Comparison of ENCODE assay signal across 10 cellular contexts in the genomic region with DNA sequence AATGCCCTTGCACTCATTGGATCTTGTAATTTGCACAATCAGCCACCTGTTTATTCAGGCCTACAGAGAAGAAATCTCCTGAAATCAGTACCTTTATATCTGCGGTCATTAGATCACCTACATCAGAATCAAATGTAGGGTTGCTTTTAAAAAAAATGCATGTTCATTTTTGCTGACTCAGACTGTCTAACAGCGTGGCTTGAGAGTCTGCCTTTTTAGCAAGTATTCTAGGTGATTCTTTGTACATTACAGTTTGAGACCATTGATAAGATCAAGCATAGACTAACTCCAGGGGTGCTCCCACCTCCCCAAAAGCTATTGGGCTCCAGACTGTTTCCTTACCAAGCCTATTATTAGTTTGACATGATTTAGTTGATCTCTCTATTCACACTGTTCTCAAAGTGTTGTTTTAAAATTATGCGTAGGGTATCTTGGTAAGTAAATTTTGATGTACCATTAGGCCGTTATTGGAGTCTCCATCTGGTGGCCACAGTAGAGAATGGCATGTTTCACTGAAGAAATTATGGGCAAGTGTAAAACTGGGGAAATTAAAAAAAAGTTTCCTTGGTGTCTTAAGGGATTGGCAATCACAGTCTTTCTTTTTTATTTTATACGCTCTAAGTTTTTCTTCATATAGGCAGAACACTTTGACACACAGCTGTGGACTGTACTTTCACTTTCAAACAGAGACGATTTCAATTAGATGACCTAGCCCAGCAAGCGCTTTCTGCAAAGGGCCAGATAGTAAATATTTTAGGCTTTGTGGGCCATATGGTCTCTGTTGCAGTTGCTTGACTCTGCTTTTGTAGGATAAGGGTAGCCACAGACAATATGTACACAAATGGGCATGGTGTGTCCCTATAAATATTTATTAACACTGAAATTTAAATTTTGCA. TPM values are rescaled to one million over a fixed set of nuclear protein-coding genes. Genes with fewer than 3 reads are reported as not detected.
A peak's percentile ranks its signal among the peaks of the same experiment; 100 is the strongest.
DNase-seq lines count a peak whose midpoint lies in the region; ATAC-seq and TF ChIP-seq lines count a peak whose summit lies in the region.
"Had no signal": no experiment of that assay in that cellular context is flagged by ENCODE, and none has a peak within 500 bp of the region (broad histone marks: within the 10 kb centered on the region; RNA-seq: fewer than 3 reads in every experiment).

No MANE protein-coding gene starts in this region.

- no peaks in the 10 kb centered on the region for H3K9me3 Mint-ChIP-seq in WTC11
- H3K9me3 Mint-ChIP-seq: stimulated activated naive B cell treated with anti-CD40 and anti-IgM and Interleukin-4, amounts not matched to agents 10 μg/mL and 1 μg/mL and 100 μg/mL, for 72 hours had no signal

- ATAC-seq in heart right ventricle (no peak), WTC11 (no peak), left ventricle myocardium superior (peak; percentile 29)
- ATAC-seq in stimulated activated naive CD8-positive, alpha-beta T cell treated with anti-CD3 and anti-CD28 coated beads, Interleukin-15, Interleukin-2, amounts not matched to agents 100 U/mL and 50 U/mL, for 24 hours, result no peak

- DNase-seq in heart right ventricle (peak in 1 of 2 donors; percentile 4), cardiac septum (ENCODE audit: low spot score) (no peak), HK-2 (ENCODE audit: unreplicated experiment) (peak; percentile 11), WTC11 (ENCODE audit: low spot score) (no peak), left ventricle myocardium superior (no peak), GDM1 (lab: John Stamatoyannopoulos, UW) (no peak)
- DNase-seq in stimulated activated naive CD8-positive, alpha-beta T cell treated with anti-CD3 and anti-CD28 coated beads, Interleukin-15, Interleukin-2, amounts not matched to agents 100 U/mL and 50 U/mL, for 24 hours, result peak; percentile 7
- no peak for DNase-seq in activated naive CD4-positive, alpha-beta T cell (lab: John Stamatoyannopoulos, UW)
- DNase-seq: stimulated activated naive B cell treated with anti-CD40 and anti-IgM and Interleukin-4, amounts not matched to agents 10 μg/mL and 1 μg/mL and 100 μg/mL, for 72 hours had no signal

- no peak overlapping the region for H3K27ac Mint-ChIP-seq in WTC11
- H3K27ac Mint-ChIP-seq: stimulated activated naive B cell treated with anti-CD40 and anti-IgM and Interleukin-4, amounts not matched to agents 10 μg/mL and 1 μg/mL and 100 μg/mL, for 72 hours had no signal

- no peaks in the 10 kb centered on the region for H3K4me1 Mint-ChIP-seq in WTC11
- H3K4me1 Mint-ChIP-seq: stimulated activated naive B cell treated with anti-CD40 and anti-IgM and Interleukin-4, amounts not matched to agents 10 μg/mL and 1 μg/mL and 100 μg/mL, for 72 hours had no signal

- no peaks in the 10 kb centered on the region for H3K36me3 ChIP-seq in heart right ventricle

- H3K27ac ChIP-seq in heart right ventricle, result no peak overlapping the region
- H3K27ac ChIP-seq: epithelial cell of prostate had no signal

- no peaks in the 10 kb centered on the region; the same call in none of the 2 replicates for H3K27me3 Mint-ChIP-seq in WTC11 (ENCODE audit: low read depth)

- H3K36me3 Mint-ChIP-seq in WTC11, result no peaks in the 10 kb centered on the region
- H3K36me3 Mint-ChIP-seq: stimulated activated naive B cell treated with anti-CD40 and anti-IgM and Interleukin-4, amounts not matched to agents 10 μg/mL and 1 μg/mL and 100 μg/mL, for 72 hours had no signal

- intact Hi-C loops in heart right ventricle (cut with DNase I) (loop anchor here (2.0 to 10.0 kb wide), 7 partner anchors 43 to 192 kb away; no protein-coding TSS in a partner anchor), cardiac septum (cut with DNase I) (loop anchor here (2.0 to 5.0 kb wide), 2 partner anchors 48 to 190 kb away; no protein-coding TSS in a partner anchor), left ventricle myocardium superior (cut with micrococcal nuclease) (loop anchor here (5.0 kb wide), 1 partner anchor 192 kb away; no protein-coding TSS in a partner anchor)

- CTCF ChIA-PET in WTC11 (lab: Charles Lee), result interaction anchor here (1.6 kb wide), 1 partner anchor 59 kb away, joined by 12 read pairs; the partner anchor contains the start of gene ARHGAP6

- no peaks in the 10 kb centered on the region for H3K9me3 ChIP-seq in heart right ventricle

- TF ChIP-seq CTCF in heart right ventricle (IDR thresholded peaks at IDR 0.05) (peak; percentile 42 to 73 (median 64)), WTC11 (IDR thresholded peaks at IDR 0.05) (peak; percentile 33; the same call in 1 of the 2 replicates)

- H3K4me1 ChIP-seq in heart right ventricle, result no peaks in the 10 kb centered on the region

- WGBS in heart right ventricle, 2 donors, result 53 to 57% methylated on average over 7 of the region's 7 CpGs

- POLR2A ChIA-PET in WTC11 (lab: Charles Lee), result no interaction called here

- peaks cover 0 to 11% (median 0%) of the 10 kb centered on the region in 7 donors for H3K27me3 ChIP-seq in heart right ventricle

- H3K4me3 Mint-ChIP-seq in WTC11, result no peak overlapping the region
- H3K4me3 Mint-ChIP-seq: stimulated activated naive B cell treated with anti-CD40 and anti-IgM and Interleukin-4, amounts not matched to agents 10 μg/mL and 1 μg/mL and 100 μg/mL, for 72 hours had no signal

- no peak overlapping the region for H3K4me3 ChIP-seq in heart right ventricle

TF ChIP-seq in WTC11, 78 proteins besides CTCF, POLR2A, EP300 and RAD21 (continues in another document):
- TF ChIP-seq RORB (CRISPR knock-in tag; IDR thresholded peaks at IDR 0.05) (no peak), ZNF232 (CRISPR knock-in tag; IDR thresholded peaks at IDR 0.05) (no peak), FOXK1 (CRISPR knock-in tag; IDR thresholded peaks at IDR 0.05) (no peak), ZNF138 (CRISPR knock-in tag; conservative IDR thresholded peaks at IDR 0.05) (no peak), GTF2I (CRISPR knock-in tag; conservative IDR thresholded peaks at IDR 0.05) (no peak)
- TF ChIP-seq, protein P1, sequence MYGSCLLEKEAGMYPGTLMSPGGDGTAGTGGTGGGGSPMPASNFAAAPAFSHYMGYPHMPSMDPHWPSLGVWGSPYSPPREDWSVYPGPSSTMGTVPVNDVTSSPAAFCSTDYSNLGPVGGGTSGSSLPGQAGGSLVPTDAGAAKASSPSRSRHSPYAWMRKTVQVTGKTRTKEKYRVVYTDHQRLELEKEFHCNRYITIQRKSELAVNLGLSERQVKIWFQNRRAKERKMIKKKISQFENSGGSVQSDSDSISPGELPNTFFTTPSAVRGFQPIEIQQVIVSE (CRISPR knock-in tag; IDR thresholded peaks at IDR 0.05; ENCODE audit: borderline replicate concordance), result no peak
- TF ChIP-seq, protein P2, sequence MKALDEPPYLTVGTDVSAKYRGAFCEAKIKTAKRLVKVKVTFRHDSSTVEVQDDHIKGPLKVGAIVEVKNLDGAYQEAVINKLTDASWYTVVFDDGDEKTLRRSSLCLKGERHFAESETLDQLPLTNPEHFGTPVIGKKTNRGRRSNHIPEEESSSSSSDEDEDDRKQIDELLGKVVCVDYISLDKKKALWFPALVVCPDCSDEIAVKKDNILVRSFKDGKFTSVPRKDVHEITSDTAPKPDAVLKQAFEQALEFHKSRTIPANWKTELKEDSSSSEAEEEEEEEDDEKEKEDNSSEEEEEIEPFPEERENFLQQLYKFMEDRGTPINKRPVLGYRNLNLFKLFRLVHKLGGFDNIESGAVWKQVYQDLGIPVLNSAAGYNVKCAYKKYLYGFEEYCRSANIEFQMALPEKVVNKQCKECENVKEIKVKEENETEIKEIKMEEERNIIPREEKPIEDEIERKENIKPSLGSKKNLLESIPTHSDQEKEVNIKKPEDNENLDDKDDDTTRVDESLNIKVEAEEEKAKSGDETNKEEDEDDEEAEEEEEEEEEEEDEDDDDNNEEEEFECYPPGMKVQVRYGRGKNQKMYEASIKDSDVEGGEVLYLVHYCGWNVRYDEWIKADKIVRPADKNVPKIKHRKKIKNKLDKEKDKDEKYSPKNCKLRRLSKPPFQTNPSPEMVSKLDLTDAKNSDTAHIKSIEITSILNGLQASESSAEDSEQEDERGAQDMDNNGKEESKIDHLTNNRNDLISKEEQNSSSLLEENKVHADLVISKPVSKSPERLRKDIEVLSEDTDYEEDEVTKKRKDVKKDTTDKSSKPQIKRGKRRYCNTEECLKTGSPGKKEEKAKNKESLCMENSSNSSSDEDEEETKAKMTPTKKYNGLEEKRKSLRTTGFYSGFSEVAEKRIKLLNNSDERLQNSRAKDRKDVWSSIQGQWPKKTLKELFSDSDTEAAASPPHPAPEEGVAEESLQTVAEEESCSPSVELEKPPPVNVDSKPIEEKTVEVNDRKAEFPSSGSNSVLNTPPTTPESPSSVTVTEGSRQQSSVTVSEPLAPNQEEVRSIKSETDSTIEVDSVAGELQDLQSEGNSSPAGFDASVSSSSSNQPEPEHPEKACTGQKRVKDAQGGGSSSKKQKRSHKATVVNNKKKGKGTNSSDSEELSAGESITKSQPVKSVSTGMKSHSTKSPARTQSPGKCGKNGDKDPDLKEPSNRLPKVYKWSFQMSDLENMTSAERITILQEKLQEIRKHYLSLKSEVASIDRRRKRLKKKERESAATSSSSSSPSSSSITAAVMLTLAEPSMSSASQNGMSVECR (CRISPR knock-in tag; IDR thresholded peaks at IDR 0.05; ENCODE audit: borderline replicate concordance), result no peak
- TF ChIP-seq, protein P3, sequence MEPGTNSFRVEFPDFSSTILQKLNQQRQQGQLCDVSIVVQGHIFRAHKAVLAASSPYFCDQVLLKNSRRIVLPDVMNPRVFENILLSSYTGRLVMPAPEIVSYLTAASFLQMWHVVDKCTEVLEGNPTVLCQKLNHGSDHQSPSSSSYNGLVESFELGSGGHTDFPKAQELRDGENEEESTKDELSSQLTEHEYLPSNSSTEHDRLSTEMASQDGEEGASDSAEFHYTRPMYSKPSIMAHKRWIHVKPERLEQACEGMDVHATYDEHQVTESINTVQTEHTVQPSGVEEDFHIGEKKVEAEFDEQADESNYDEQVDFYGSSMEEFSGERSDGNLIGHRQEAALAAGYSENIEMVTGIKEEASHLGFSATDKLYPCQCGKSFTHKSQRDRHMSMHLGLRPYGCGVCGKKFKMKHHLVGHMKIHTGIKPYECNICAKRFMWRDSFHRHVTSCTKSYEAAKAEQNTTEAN (CRISPR knock-in tag; IDR thresholded peaks at IDR 0.05), result no peak
- TF ChIP-seq, protein P4, sequence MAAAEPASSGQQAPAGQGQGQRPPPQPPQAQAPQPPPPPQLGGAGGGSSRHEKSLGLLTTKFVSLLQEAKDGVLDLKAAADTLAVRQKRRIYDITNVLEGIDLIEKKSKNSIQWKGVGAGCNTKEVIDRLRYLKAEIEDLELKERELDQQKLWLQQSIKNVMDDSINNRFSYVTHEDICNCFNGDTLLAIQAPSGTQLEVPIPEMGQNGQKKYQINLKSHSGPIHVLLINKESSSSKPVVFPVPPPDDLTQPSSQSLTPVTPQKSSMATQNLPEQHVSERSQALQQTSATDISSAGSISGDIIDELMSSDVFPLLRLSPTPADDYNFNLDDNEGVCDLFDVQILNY (CRISPR knock-in tag; IDR thresholded peaks at IDR 0.05), result no peak

RNA-seq across cellular contexts. Expression of gene MSL3, which starts 33.7 kb away (rescaled TPM):
- total RNA-seq in heart right ventricle (10 to 100 TPM in 9 of 10 donors, 1 to 10 TPM in 1; 7.7 to 18.1 (median 11.0) TPM), cardiac septum (11.0 TPM), WTC11 (2021) (11.3 to 13.4 TPM (median 12.1 TPM) in 3 replicates), left ventricle myocardium superior (12.2 TPM)
- polyA plus RNA-seq in heart right ventricle, result 10 to 100 TPM; 17.8 to 24.1 TPM

RNA-seq across cellular contexts. Expression of gene ARHGAP6, which starts 58.6 kb away (rescaled TPM):
- total RNA-seq in heart right ventricle, result 1 to 10 TPM; 1.6 to 6.0 (median 2.5) TPM
- polyA plus RNA-seq in heart right ventricle, result 1 to 10 TPM; 3.1 to 4.2 TPM
- total RNA-seq in cardiac septum, result 4.8 TPM
- 0.55 to 1.0 TPM (median 0.89 TPM) in 3 replicates for total RNA-seq in WTC11 (2021)
- total RNA-seq in left ventricle myocardium superior, result 2.8 TPM

Comparison
In these comparisons a context has a peak if more than half of its experiments do, and no peak if none do; other contexts are left out.
1. DNase-seq: peak in HK-2 (single experiment) and stimulated activated naive CD8-positive, alpha-beta T cell treated with anti-CD3 and anti-CD28 coated beads, Interleukin-15, Interleukin-2, amounts not matched to agents 100 U/mL and 50 U/mL, for 24 hours (single experiment); none in cardiac septum (single experiment), WTC11 (single experiment), left ventricle myocardium superior (single experiment), GDM1 (single experiment) and activated naive CD4-positive, alpha-beta T cell (0 of 4).